15 cellular contexts compared by ENCODE assay signal in the genomic region with DNA sequence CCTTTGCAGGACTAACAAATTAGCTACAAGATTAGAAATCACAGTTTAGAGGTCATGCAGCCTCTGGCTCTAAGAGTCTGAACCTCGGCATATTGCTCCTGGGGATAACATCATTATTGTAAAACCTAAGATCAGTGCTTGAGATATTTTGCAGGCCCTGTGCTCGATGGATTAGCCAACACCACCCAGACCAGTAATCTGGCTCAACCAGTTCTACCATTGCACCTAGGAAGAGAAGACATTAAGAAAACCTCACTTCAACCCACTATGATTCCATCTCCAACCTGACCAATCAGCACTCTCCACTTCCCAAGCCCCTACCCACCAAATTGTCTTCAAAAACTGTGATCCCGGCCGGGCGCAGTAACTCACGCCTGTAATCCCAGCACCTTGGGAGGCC. TPM values are rescaled to one million over a fixed set of nuclear protein-coding genes. Genes with fewer than 3 reads are reported as not detected.
DNase-seq lines count a peak whose midpoint lies in the region; ATAC-seq and TF ChIP-seq lines count a peak whose summit lies in the region.
"Had no signal": no experiment of that assay in that cellular context is flagged by ENCODE, and none has a peak within 500 bp of the region (broad histone marks: within the 10 kb centered on the region; RNA-seq: fewer than 3 reads in every experiment).

No MANE protein-coding gene starts in this region.

- no peak for TF ChIP-seq CTCF in PC-3 (conservative IDR thresholded peaks at IDR 0.05; ENCODE audit: low read depth, low read length)

- no peaks in the 10 kb centered on the region for H3K79me2 ChIP-seq in PC-3 (ENCODE audit: low read length)

- no peaks in the 10 kb centered on the region for H4K20me1 ChIP-seq in PC-3 (ENCODE audit: low read length)

- POLR2A ChIA-PET in PC-3 (lab: Charles Lee; ENCODE audit: unreplicated experiment), result no interaction called here

- no peak overlapping the region for H2AFZ ChIP-seq in PC-3 (ENCODE audit: low read length)

- peaks cover 23% of the 10 kb centered on the region for H3K4me1 ChIP-seq in PC-3 (ENCODE audit: insufficient read depth, low read length)
- H3K4me1 ChIP-seq: A549, BE2C, Caco-2, HAP-1 had no signal

- H3K9me3 Mint-ChIP-seq in activated T-cell treated with anti-CD3 and anti-CD28 coated beads, Interleukin-2, amount 50 U/mL, for 24 hours, result peaks cover 4% of the 10 kb centered on the region
- no peaks in the 10 kb centered on the region for H3K9me3 Mint-ChIP-seq in activated naive CD8-positive, alpha-beta T cell treated with anti-CD3 and anti-CD28 coated beads, Interleukin-2, amount 50 U/mL, for 24 hours

- no peak overlapping the region for H3K9ac ChIP-seq in PC-3 (ENCODE audit: low read length)

- peak; percentile 71 for DNase-seq in HT-29 (ENCODE audit: low spot score)
- DNase-seq in PC-3, result peak; percentile 67
- peak; percentile 67 for DNase-seq in islet precursor cell
- peak; percentile 66 for DNase-seq in ureter (ENCODE audit: low spot score)
- no peak for DNase-seq in activated T-cell treated with anti-CD3 and anti-CD28 coated beads, Interleukin-2, amount 50 U/mL, for 24 hours
- DNase-seq in activated naive CD8-positive, alpha-beta T cell treated with anti-CD3 and anti-CD28 coated beads, Interleukin-2, amount 50 U/mL, for 24 hours, result no peak
- DNase-seq: BE2C; Caco-2; CD4-positive, alpha-beta memory T cell; DND-41; GF-D8 had no signal

- H3K4me3 Mint-ChIP-seq in activated T-cell treated with anti-CD3 and anti-CD28 coated beads, Interleukin-2, amount 50 U/mL, for 24 hours, result no peak overlapping the region
- no peak overlapping the region for H3K4me3 Mint-ChIP-seq in activated naive CD8-positive, alpha-beta T cell treated with anti-CD3 and anti-CD28 coated beads, Interleukin-2, amount 50 U/mL, for 24 hours
- H3K4me3 Mint-ChIP-seq: CD4-positive, alpha-beta memory T cell had no signal

- H3K27me3 ChIP-seq in PC-3 (ENCODE audit: low read length), result no peaks in the 10 kb centered on the region
- H3K27me3 ChIP-seq: BE2C had no signal

- no peak overlapping the region for H3K4me3 ChIP-seq in PC-3 (ENCODE audit: low read length)
- H3K4me3 ChIP-seq: A549, HAP-1 had no signal

- no peak overlapping the region for H3K27ac ChIP-seq in PC-3 (ENCODE audit: low read length)
- H3K27ac ChIP-seq: A549, C4-2B, HL-60 had no signal

- BruUV-seq in PC-3 (replicated peaks; lab: Mats Ljungman, UMichigan), result no TSS peak

- H3K9me2 ChIP-seq in PC-3 (replicated peaks; ENCODE audit: low read length), result no peaks in the 10 kb centered on the region

- no peaks in the 10 kb centered on the region for H3K36me3 Mint-ChIP-seq in activated T-cell treated with anti-CD3 and anti-CD28 coated beads, Interleukin-2, amount 50 U/mL, for 24 hours (ENCODE audit: low read depth)
- H3K36me3 Mint-ChIP-seq in activated naive CD8-positive, alpha-beta T cell treated with anti-CD3 and anti-CD28 coated beads, Interleukin-2, amount 50 U/mL, for 24 hours (ENCODE audit: low read depth), result peaks cover 3% of the 10 kb centered on the region
- H3K36me3 Mint-ChIP-seq: CD4-positive, alpha-beta memory T cell had no signal

- 0 out of 2 replicates have a peak overlapping the region, but pooled peaks have one; percentile 37 for H3K4me2 ChIP-seq in PC-3 (ENCODE audit: low read length)
- H3K4me2 ChIP-seq: A549 had no signal

- H3F3A ChIP-seq in PC-3 (ENCODE audit: low read length, unreplicated experiment), result no peaks in the 10 kb centered on the region

- peaks cover 53% of the 10 kb centered on the region for H3K27me3 Mint-ChIP-seq in activated T-cell treated with anti-CD3 and anti-CD28 coated beads, Interleukin-2, amount 50 U/mL, for 24 hours
- peaks cover 32% of the 10 kb centered on the region for H3K27me3 Mint-ChIP-seq in activated naive CD8-positive, alpha-beta T cell treated with anti-CD3 and anti-CD28 coated beads, Interleukin-2, amount 50 U/mL, for 24 hours

- CTCF ChIA-PET in PC-3 (lab: Charles Lee), result no interaction called here

- H3K36me3 ChIP-seq in PC-3 (ENCODE audit: low read depth, low read length), result no peaks in the 10 kb centered on the region
- H3K36me3 ChIP-seq: BE2C, HAP-1 had no signal

- peaks cover 12% of the 10 kb centered on the region for H3K4me1 Mint-ChIP-seq in activated T-cell treated with anti-CD3 and anti-CD28 coated beads, Interleukin-2, amount 50 U/mL, for 24 hours (ENCODE audit: low read depth)
- H3K4me1 Mint-ChIP-seq in activated naive CD8-positive, alpha-beta T cell treated with anti-CD3 and anti-CD28 coated beads, Interleukin-2, amount 50 U/mL, for 24 hours, result peaks cover 5% of the 10 kb centered on the region

- intact Hi-C loops in PC-3 (cut with micrococcal nuclease), result no loop called here

- H3K9me3 ChIP-seq in PC-3 (ENCODE audit: low read length), result no peaks in the 10 kb centered on the region
- H3K9me3 ChIP-seq: A549, BE2C, Caco-2 had no signal

- no peak for ATAC-seq in PC-3
- no peak for ATAC-seq in activated naive CD8-positive, alpha-beta T cell treated with anti-CD3 and anti-CD28 coated beads, Interleukin-2, amount 50 U/mL, for 24 hours
- ATAC-seq: A549 had no signal

- H3K27ac Mint-ChIP-seq in activated T-cell treated with anti-CD3 and anti-CD28 coated beads, Interleukin-2, amount 50 U/mL, for 24 hours, result no peak overlapping the region
- no peak overlapping the region for H3K27ac Mint-ChIP-seq in activated naive CD8-positive, alpha-beta T cell treated with anti-CD3 and anti-CD28 coated beads, Interleukin-2, amount 50 U/mL, for 24 hours

RNA-seq across cellular contexts. Expression of a gene that starts 43.6 kb away (rescaled TPM):
- total RNA-seq in HT-29 (2014; rRNA removed; shearing (Covaris generic)), result 49.2 and 49.8 TPM in 2 replicates
- total RNA-seq in PC-3 (2014; rRNA removed) (35.7 and 45.5 TPM in 2 replicates), ureter (68.1 TPM)

Comparison
In these comparisons a context has a peak if more than half of its experiments do, and no peak if none do; other contexts are left out.
1. DNase-seq: peak in HT-29 (single experiment), PC-3 (single experiment), islet precursor cell (single experiment) and ureter (single experiment); none in activated T-cell treated with anti-CD3 and anti-CD28 coated beads, Interleukin-2, amount 50 U/mL, for 24 hours (single experiment) and activated naive CD8-positive, alpha-beta T cell treated with anti-CD3 and anti-CD28 coated beads, Interleukin-2, amount 50 U/mL, for 24 hours (single experiment).